Comparison of ENCODE assay signal across 20 cellular contexts in the genomic region with DNA sequence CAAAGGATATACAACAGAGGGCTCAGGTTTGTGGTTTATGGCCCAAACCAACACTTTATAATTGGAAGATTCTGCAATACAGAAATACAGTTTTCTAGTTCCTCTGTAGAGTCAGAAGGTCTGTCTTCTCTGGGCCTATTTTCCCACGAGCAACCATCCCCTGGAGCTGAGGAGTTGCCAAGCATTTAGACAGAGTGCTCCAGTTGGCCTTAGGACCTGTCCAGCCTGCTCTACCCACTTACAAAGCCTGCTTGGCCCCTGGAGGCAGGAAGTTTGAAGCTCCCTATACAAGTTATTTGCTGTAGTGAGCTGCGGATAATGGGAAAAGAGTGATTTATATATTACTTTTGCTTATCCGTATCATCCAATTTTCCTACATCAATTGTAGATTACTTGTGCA.
"Had no signal": no experiment of that assay in that cellular context is flagged by ENCODE, and none has a peak within 500 bp of the region (broad histone marks: within the 10 kb centered on the region; RNA-seq: fewer than 3 reads in every experiment).

No MANE protein-coding gene starts in this region.

- H3K4me1 Mint-ChIP-seq: IgD-negative memory B cell had no signal

- H3K36me3 ChIP-seq: SJCRH30 had no signal

- H3K27me3 Mint-ChIP-seq: IgD-negative memory B cell had no signal

- H3K9me3 ChIP-seq: SJCRH30 had no signal

- H3K36me3 Mint-ChIP-seq: IgD-negative memory B cell had no signal

- DNase-seq: MV-4-11, NCI-H1048, NCI-H1105, NCI-H1417, NCI-H1436 treated with DMSO at 0.1 percent for 48 hours, NCI-H1694, NCI-H1930, NCI-H2081, NCI-H2107, NCI-H2227 treated with DMSO at 0.1 percent for 48 hours, NCI-H524, NCI-H526 treated with DMSO at 0.1 percent for 48 hours, NCI-H748 treated with DMSO at 0.1 percent for 48 hours, SHP77 treated with DMSO at 0.1 percent for 48 hours, SJCRH30 had no signal

- ATAC-seq: K562, SK-N-SH treated with all-trans-retinoic acid at 6 μM for 48 hours had no signal

- H3K27me3 ChIP-seq: SJCRH30 had no signal

- H3K4me3 ChIP-seq: K562, SJCRH30 had no signal

- H3K27ac Mint-ChIP-seq: IgD-negative memory B cell had no signal

- H3K4me1 ChIP-seq: SJCRH30 had no signal

- H3K27ac ChIP-seq: HL-60, RWPE1, SJCRH30 had no signal

- H3K4me3 Mint-ChIP-seq: IgD-negative memory B cell had no signal
